ENCODE assay signal across 24 cellular contexts in the genomic region with DNA sequence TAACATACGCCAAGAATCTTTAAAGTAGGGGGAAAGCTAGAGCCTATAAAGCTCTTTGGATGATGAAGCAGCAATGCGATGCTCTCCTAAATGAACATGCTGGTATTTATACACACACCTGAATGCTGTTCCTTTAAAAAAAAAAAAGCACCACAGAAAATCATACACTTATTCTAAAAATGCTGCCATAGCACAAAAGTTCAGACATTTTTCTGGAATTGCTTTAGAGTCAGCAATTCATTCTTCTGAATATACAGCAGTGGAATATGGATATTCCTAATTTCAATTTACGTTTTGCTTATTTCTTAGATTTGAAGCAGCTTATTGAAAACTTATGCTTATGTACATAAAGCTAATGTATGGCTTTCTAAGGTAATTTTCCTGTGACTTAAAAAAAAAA.
"Had no signal": no experiment of that assay in that cellular context is flagged by ENCODE, and none has a peak within 500 bp of the region (broad histone marks: within the 10 kb centered on the region; RNA-seq: fewer than 3 reads in every experiment).

No MANE protein-coding gene starts in this region.

- H3K4me3 ChIP-seq: esophagus muscularis mucosa, gastrocnemius medialis, heart right ventricle, prostate gland, spleen, testis, tibial nerve, upper lobe of right lung, vagina had no signal

- H3K9me3 ChIP-seq: esophagus muscularis mucosa, gastrocnemius medialis, heart right ventricle, prostate gland, spleen, testis, tibial nerve, upper lobe of right lung, vagina had no signal

- H3K9ac ChIP-seq: parathyroid adenoma had no signal

- H3K36me3 ChIP-seq: prostate gland had no signal

- H2AFZ ChIP-seq: parathyroid adenoma had no signal

- ATAC-seq: effector memory CD8-positive, alpha-beta T cell; gastrocnemius medialis; heart right ventricle; left lobe of liver; sciatic nerve; stimulated activated naive B cell treated with anti-CD40 and anti-IgM and Interleukin-4, amounts not matched to agents 10 μg/mL and 1 μg/mL and 100 μg/mL, for 72 hours; stimulated activated naive CD8-positive, alpha-beta T cell treated with anti-CD3 and anti-CD28 coated beads, Interleukin-15, amount 100 ng/mL, for 72 hours; upper lobe of right lung had no signal

- H3K27me3 ChIP-seq: esophagus muscularis mucosa, gastrocnemius medialis, heart right ventricle, spleen, testis, tibial nerve, upper lobe of right lung, vagina had no signal

- H3K27ac ChIP-seq: epithelial cell of prostate, esophagus muscularis mucosa, gastrocnemius medialis, heart right ventricle, parathyroid adenoma, prostate gland, spleen, testis, tibial nerve, upper lobe of right lung, vagina had no signal

- DNase-seq: effector memory CD8-positive, alpha-beta T cell; gastrocnemius medialis; heart right ventricle; hypothalamus; islet precursor cell; mammary epithelial cell; nephron progenitor cell; retina; spleen; stimulated activated CD4-positive, alpha-beta T cell treated with anti-CD3 and anti-CD28 coated beads, Interleukin-15, amount 100 ng/mL, for 24 hours; stimulated activated CD4-positive, alpha-beta T cell treated with anti-CD3 and anti-CD28 coated beads, Interleukin-1b, Interleukin-23, amount 100 ng/mL, for 48 hours; stimulated activated CD4-positive, alpha-beta T cell treated with anti-CD3 and anti-CD28 coated beads, Interleukin-4, amount 100 ng/mL, for 4 hours; stimulated activated naive B cell treated with anti-CD40 and anti-IgM and Interleukin-4, amounts not matched to agents 10 μg/mL and 1 μg/mL and 100 μg/mL, for 72 hours; stimulated activated naive CD8-positive, alpha-beta T cell treated with anti-CD3 and anti-CD28 coated beads, Interleukin-15, amount 100 ng/mL, for 72 hours; testis; upper lobe of right lung had no signal
